In the genomic region with DNA sequence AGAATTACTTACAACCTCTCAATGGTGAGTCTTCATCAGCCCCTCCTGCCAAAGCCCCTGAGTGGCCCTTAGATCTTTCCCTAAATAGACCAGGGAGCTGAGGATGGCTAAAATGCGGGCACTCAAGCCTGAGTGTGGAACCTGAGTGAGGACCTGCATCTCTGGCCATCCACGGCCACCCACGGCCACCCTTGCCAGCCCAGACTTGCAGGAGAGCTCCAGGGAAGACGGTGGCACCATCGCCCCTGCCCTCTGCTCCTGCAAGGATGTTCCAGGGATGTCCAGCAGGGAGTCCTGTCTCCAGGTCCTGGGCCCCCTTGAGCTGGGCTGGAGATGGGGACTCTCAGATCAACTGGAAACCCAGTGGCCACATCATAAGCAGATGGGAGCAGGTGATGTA, we compare ENCODE assay signal across 26 cellular contexts.
"Had no signal": no experiment of that assay in that cellular context is flagged by ENCODE, and none has a peak within 500 bp of the region (broad histone marks: within the 10 kb centered on the region; RNA-seq: fewer than 3 reads in every experiment).

No MANE protein-coding gene starts in this region.

- H3K9me3 ChIP-seq: neutrophil, pancreas, prostate gland, right atrium auricular region, right lobe of liver, sigmoid colon, stomach, thoracic aorta, thyroid gland, tibial nerve, upper lobe of left lung, uterus had no signal

- DNase-seq: naive thymus-derived CD8-positive, alpha-beta T cell; nephron progenitor cell; nucleus accumbens; retina; right lobe of liver; sigmoid colon; small intestine; stimulated activated CD4-positive, alpha-beta T cell treated with anti-CD3 and anti-CD28 coated beads, Interleukin-15, amount 100 ng/mL, for 24 hours; stimulated activated CD4-positive, alpha-beta T cell treated with anti-CD3 and anti-CD28 coated beads, Interleukin-2, amount 100 ng/mL, for 24 hours; stimulated activated CD4-positive, alpha-beta T cell treated with anti-CD3 and anti-CD28 coated beads, Interleukin-2, amount 100 ng/mL, for 48 hours; stimulated activated CD4-positive, alpha-beta T cell treated with anti-CD3 and anti-CD28 coated beads, Interleukin-4, amount 100 ng/mL, for 24 hours; stimulated activated naive B cell treated with anti-CD40 and anti-IgM and Interleukin-4, amounts not matched to agents 10 μg/mL and 1 μg/mL and 100 μg/mL, for 72 hours; stimulated activated naive CD4-positive, alpha-beta T cell treated with Interleukin-2 at 50 U/mL for 16 hours; stomach; thyroid gland; trophoblast cell; uterus had no signal

- ATAC-seq: naive thymus-derived CD8-positive, alpha-beta T cell; natural killer cell treated with Interleukin-12 subunit alpha and Interleukin-12 subunit beta and Interleukin-15 and Interleukin-18, amount 100 ng/mL, for 72 hours; pancreas; right lobe of liver; stimulated activated effector memory CD8-positive, alpha-beta T cell treated with anti-CD3 and anti-CD28 coated beads, Interleukin-12 subunit alpha, Interleukin-12 subunit beta, amount 100 ng/mL, for 72 hours; stimulated activated naive B cell treated with anti-CD40 and anti-IgM and Interleukin-4, amounts not matched to agents 10 μg/mL and 1 μg/mL and 100 μg/mL, for 72 hours had no signal

- H3K4me3 ChIP-seq: pancreas, prostate gland, right atrium auricular region, right lobe of liver, sigmoid colon, stomach, thoracic aorta, thyroid gland, tibial nerve, upper lobe of left lung, uterus had no signal

- H3K27me3 ChIP-seq: pancreas, right atrium auricular region, right lobe of liver, thyroid gland, tibial nerve, upper lobe of left lung, uterus had no signal

- H3K4me1 ChIP-seq: pancreas, prostate gland, right atrium auricular region, right lobe of liver, sigmoid colon, stomach, thyroid gland, tibial nerve, uterus had no signal

- H3K27ac ChIP-seq: neutrophil, pancreas, prostate gland, right atrium auricular region, right lobe of liver, sigmoid colon, stomach, thoracic aorta, thyroid gland, tibial nerve, upper lobe of left lung, uterus had no signal

- H3K36me3 ChIP-seq: neutrophil, pancreas, prostate gland, right atrium auricular region, right lobe of liver, sigmoid colon, stomach, thoracic aorta, thyroid gland, tibial nerve, upper lobe of left lung, uterus had no signal
